ENCODE assay signal across 19 cellular contexts in genomic region chr2:230106771-230107170, GRCh38. TPM values are rescaled to one million over a fixed set of nuclear protein-coding genes. Genes with fewer than 3 reads are reported as not detected.
DNase-seq lines count a peak whose midpoint lies in the region; FAIRE-seq and TF ChIP-seq lines count a peak whose summit lies in the region.
"Had no signal": no experiment of that assay in that cellular context is flagged by ENCODE, and none has a peak within 500 bp of the region (broad histone marks: within the 10 kb centered on the region; RNA-seq: fewer than 3 reads in every experiment).

No MANE protein-coding gene starts in this region.

- no peaks in the 10 kb centered on the region for H3K79me2 ChIP-seq in parathyroid adenoma

- DNase-seq in DMS53 (lab: John Stamatoyannopoulos, UW) (peak; percentile 2), DMS53 treated with DMSO at 0.1 percent for 48 hours (lab: John Stamatoyannopoulos, UW; ENCODE audit: unreplicated experiment) (no peak), bronchial epithelial cell (ENCODE audit: low read depth) (peak; percentile 33), NCI-H345 (lab: John Stamatoyannopoulos, UW) (no peak), SHP77 treated with DMSO at 0.1 percent for 48 hours (lab: John Stamatoyannopoulos, UW) (no peak)
- no peak for DNase-seq in activated CD4-positive, alpha-beta T cell treated with anti-CD3 and anti-CD28 coated beads for 4 hours
- DNase-seq: AML-193; CD4-positive, alpha-beta memory T cell; DMS 273 treated with DMSO at 0.1 percent for 48 hours; DND-41; EL; GM23248 had no signal

- H3K4me3 ChIP-seq in bronchial epithelial cell (ENCODE audit: low read depth, low read length) (no peak overlapping the region), parathyroid adenoma (ENCODE audit: low read depth, low read length) (no peak overlapping the region)
- H3K4me3 ChIP-seq: A549, BLaER1, GM12878, GM23248, HAP-1 had no signal

- no peak for FAIRE-seq in bronchial epithelial cell (lab: Jason Lieb, UNC)
- FAIRE-seq: A549, GM12878, GM19239 had no signal

- H3K27me3 ChIP-seq in bronchial epithelial cell (ENCODE audit: control insufficient read depth, insufficient read depth, low read length) (no peaks in the 10 kb centered on the region), parathyroid adenoma (ENCODE audit: control insufficient read depth, insufficient read depth, low read length) (no peaks in the 10 kb centered on the region)
- H3K27me3 ChIP-seq: BLaER1 had no signal

- peaks cover 4% of the 10 kb centered on the region for H3K9me3 ChIP-seq in parathyroid adenoma (ENCODE audit: control insufficient read depth, low read length)
- H3K9me3 ChIP-seq: A549, HAP-1 had no signal

- no peaks in the 10 kb centered on the region for H3K36me3 ChIP-seq in bronchial epithelial cell (ENCODE audit: control insufficient read depth, insufficient read depth, low read length)
- H3K36me3 ChIP-seq in parathyroid adenoma (ENCODE audit: control insufficient read depth, insufficient read depth, low read length): no peaks in the 10 kb centered on the region
- H3K36me3 ChIP-seq: BLaER1, HAP-1 had no signal

- H2AFZ ChIP-seq in parathyroid adenoma: peak overlapping the region; percentile 17
- H2AFZ ChIP-seq: GM23248 had no signal

- no peak for TF ChIP-seq CTCF in bronchial epithelial cell (IDR thresholded peaks at IDR 0.05; ENCODE audit: insufficient read depth, low read length, severe bottlenecking)
- TF ChIP-seq CTCF in parathyroid adenoma (IDR thresholded peaks at IDR 0.05): no peak

- no peak overlapping the region for H3K4me2 ChIP-seq in parathyroid adenoma (ENCODE audit: low read length)
- H3K4me2 ChIP-seq: A549, BLaER1 had no signal

- peaks cover 8% of the 10 kb centered on the region for H3K4me1 ChIP-seq in parathyroid adenoma
- H3K4me1 ChIP-seq: A549, BLaER1, HAP-1 had no signal

- no peak overlapping the region for H3K9ac ChIP-seq in parathyroid adenoma
- H3K9ac ChIP-seq: BLaER1, GM23248 had no signal

- H3K27ac ChIP-seq in parathyroid adenoma: peak overlapping the region; percentile 82
- H3K27ac ChIP-seq: 22Rv1, A549, BLaER1, GM23248 had no signal

RNA-seq across cellular contexts. Expression of gene SLC16A14, which starts 38.0 kb away (rescaled TPM):
- total RNA-seq in bronchial epithelial cell: 2.4 and 5.4 TPM in 2 replicates
- total RNA-seq: GM23248 had no signal

Comparison
In these comparisons a context has a peak if more than half of its experiments do, and no peak if none do; other contexts are left out.
1. DNase-seq: peak in DMS53 (single experiment) and bronchial epithelial cell (single experiment); none in DMS53 treated with DMSO at 0.1 percent for 48 hours (single experiment), NCI-H345 (single experiment), SHP77 treated with DMSO at 0.1 percent for 48 hours (single experiment) and activated CD4-positive, alpha-beta T cell treated with anti-CD3 and anti-CD28 coated beads for 4 hours (0 of 2).